Comparison of ENCODE assay signal across 13 cellular contexts in the genomic region with DNA sequence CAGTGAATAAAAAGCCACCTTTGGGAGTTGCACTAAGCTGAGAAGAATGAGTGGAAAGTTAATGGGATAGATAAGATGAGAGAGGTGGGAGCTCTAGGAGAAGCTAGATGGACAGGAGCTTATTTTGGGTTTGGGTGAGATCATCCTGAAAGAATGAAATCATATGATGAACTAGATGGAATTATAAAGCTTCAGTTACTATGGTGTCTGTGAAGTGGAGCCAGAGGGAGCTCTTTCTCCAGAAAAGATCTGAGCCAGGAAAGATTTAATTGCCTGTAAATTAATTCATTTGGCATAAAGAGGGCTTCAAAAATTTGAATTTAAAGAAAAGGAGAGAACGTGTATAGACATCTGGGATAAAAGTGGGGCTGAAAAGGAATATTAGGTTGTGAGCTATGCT. TPM values are rescaled to one million over a fixed set of nuclear protein-coding genes. Genes with fewer than 3 reads are reported as not detected.
A peak's percentile ranks its signal among the peaks of the same experiment; 100 is the strongest.
DNase-seq lines count a peak whose midpoint lies in the region; ATAC-seq and TF ChIP-seq lines count a peak whose summit lies in the region.
"Had no signal": no experiment of that assay in that cellular context is flagged by ENCODE, and none has a peak within 500 bp of the region (broad histone marks: within the 10 kb centered on the region; RNA-seq: fewer than 3 reads in every experiment).

No MANE protein-coding gene starts in this region.

- H2AFZ ChIP-seq in neural cell (ENCODE audit: low read depth, low read length), result no peak overlapping the region

- H3K9me2 ChIP-seq in neural cell (ENCODE audit: insufficient read depth, low read length), result no peaks in the 10 kb centered on the region

- no peak for TF ChIP-seq RAD21 in neural cell (conservative IDR thresholded peaks at IDR 0.05)

- ATAC-seq in GM21576 (IDR thresholded peaks at IDR 0.05; ENCODE audit: unreplicated experiment), result no peak
- ATAC-seq: SK-N-SH treated with all-trans-retinoic acid at 6 μM for 48 hours had no signal

- H3F3A ChIP-seq in neural cell (ENCODE audit: insufficient read depth, low read length, poor library complexity, severe bottlenecking), result no peaks in the 10 kb centered on the region

- H3K79me2 ChIP-seq in neural cell (replicated peaks; ENCODE audit: insufficient read depth, low read length), result no peaks in the 10 kb centered on the region

- intact Hi-C loops in dorsolateral prefrontal cortex (cut with DNase I), result no loop called here

- no peak overlapping the region for H3K9ac ChIP-seq in neural cell (ENCODE audit: low read length)

- DNase-seq in NCI-H1694 (lab: John Stamatoyannopoulos, UW) (peak; percentile 9), NCI-H1694 treated with DMSO at 0.1 percent for 48 hours (lab: John Stamatoyannopoulos, UW) (no peak), NCI-H226 (peak; percentile 31), dorsolateral prefrontal cortex (no peak), kidney tubule cell (ENCODE audit: low spot score) (no peak)
- no peak for DNase-seq in stimulated activated naive CD4-positive, alpha-beta T cell treated with Interleukin-2 at 50 U/mL for 16 hours (lab: John Stamatoyannopoulos, UW)
- DNase-seq: activated CD4-positive, alpha-beta T cell treated with anti-CD3 and anti-CD28 coated beads for 48 hours; activated gamma-delta T cell; NCI-H69 had no signal

- H3K27ac ChIP-seq in dorsolateral prefrontal cortex, result peak overlapping the region in 5 of 59 donors; percentile 1 to 46 (median 22)
- no peak overlapping the region for H3K27ac ChIP-seq in neural cell (ENCODE audit: low read length)
- H3K27ac ChIP-seq: thoracic aorta had no signal

- TF ChIP-seq CTCF in dorsolateral prefrontal cortex (IDR thresholded peaks at IDR 0.05 in 54 of 56, conservative IDR thresholded peaks at IDR 0.05 in 2 of 56; ENCODE audit: low read depth in 1 of 56, partially characterized antibody in 56 of 56), result peak in 51 of 56 donors; percentile 13 to 60 (median 39)
- TF ChIP-seq CTCF in neural cell (IDR thresholded peaks at IDR 0.05; ENCODE audit: poor library complexity, severe bottlenecking), result peak; percentile 9

- no peaks in the 10 kb centered on the region for H3K9me3 ChIP-seq in neural cell (ENCODE audit: low read length)
- H3K9me3 ChIP-seq: thoracic aorta had no signal

- no peak overlapping the region for H3K4me3 ChIP-seq in dorsolateral prefrontal cortex
- no peak overlapping the region for H3K4me3 ChIP-seq in neural cell (ENCODE audit: low read length)
- H3K4me3 ChIP-seq: thoracic aorta had no signal

- H4K20me1 ChIP-seq in neural cell (ENCODE audit: insufficient read depth), result no peaks in the 10 kb centered on the region

- no peak overlapping the region for H3K4me2 ChIP-seq in neural cell (ENCODE audit: low read length)

- no peak for TF ChIP-seq EP300 in neural cell (conservative IDR thresholded peaks at IDR 0.05; ENCODE audit: poor library complexity, severe bottlenecking)

- no peaks in the 10 kb centered on the region for H3K36me3 ChIP-seq in neural cell (ENCODE audit: insufficient read depth, low read length)
- H3K36me3 ChIP-seq: thoracic aorta had no signal

- no peaks in the 10 kb centered on the region for H3K27me3 ChIP-seq in dorsolateral prefrontal cortex
- no peaks in the 10 kb centered on the region for H3K27me3 ChIP-seq in neural cell (ENCODE audit: insufficient read depth, low read depth, low read length)

TF ChIP-seq in neural cell, 6 proteins besides CTCF, POLR2A, EP300 and RAD21:
- TF ChIP-seq SMC3 (conservative IDR thresholded peaks at IDR 0.05; ENCODE audit: poor library complexity), result no peak
- no peak for TF ChIP-seq MXI1 (conservative IDR thresholded peaks at IDR 0.05; ENCODE audit: poor library complexity, severe bottlenecking)
- TF ChIP-seq, protein P1, sequence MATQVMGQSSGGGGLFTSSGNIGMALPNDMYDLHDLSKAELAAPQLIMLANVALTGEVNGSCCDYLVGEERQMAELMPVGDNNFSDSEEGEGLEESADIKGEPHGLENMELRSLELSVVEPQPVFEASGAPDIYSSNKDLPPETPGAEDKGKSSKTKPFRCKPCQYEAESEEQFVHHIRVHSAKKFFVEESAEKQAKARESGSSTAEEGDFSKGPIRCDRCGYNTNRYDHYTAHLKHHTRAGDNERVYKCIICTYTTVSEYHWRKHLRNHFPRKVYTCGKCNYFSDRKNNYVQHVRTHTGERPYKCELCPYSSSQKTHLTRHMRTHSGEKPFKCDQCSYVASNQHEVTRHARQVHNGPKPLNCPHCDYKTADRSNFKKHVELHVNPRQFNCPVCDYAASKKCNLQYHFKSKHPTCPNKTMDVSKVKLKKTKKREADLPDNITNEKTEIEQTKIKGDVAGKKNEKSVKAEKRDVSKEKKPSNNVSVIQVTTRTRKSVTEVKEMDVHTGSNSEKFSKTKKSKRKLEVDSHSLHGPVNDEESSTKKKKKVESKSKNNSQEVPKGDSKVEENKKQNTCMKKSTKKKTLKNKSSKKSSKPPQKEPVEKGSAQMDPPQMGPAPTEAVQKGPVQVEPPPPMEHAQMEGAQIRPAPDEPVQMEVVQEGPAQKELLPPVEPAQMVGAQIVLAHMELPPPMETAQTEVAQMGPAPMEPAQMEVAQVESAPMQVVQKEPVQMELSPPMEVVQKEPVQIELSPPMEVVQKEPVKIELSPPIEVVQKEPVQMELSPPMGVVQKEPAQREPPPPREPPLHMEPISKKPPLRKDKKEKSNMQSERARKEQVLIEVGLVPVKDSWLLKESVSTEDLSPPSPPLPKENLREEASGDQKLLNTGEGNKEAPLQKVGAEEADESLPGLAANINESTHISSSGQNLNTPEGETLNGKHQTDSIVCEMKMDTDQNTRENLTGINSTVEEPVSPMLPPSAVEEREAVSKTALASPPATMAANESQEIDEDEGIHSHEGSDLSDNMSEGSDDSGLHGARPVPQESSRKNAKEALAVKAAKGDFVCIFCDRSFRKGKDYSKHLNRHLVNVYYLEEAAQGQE (IDR thresholded peaks at IDR 0.05; ENCODE audit: borderline replicate concordance), result no peak

RNA-seq across cellular contexts. Expression of gene DNAH6, which starts 10.3 kb away (rescaled TPM):
- 10 to 100 TPM in 95 of 120 experiments, 1 to 10 TPM in 25; 4.3 to 27.0 (median 12.3) TPM for total RNA-seq in dorsolateral prefrontal cortex
- polyA plus RNA-seq in neural cell, result 2.1 and 2.5 TPM in 2 replicates
- polyA minus RNA-seq in neural cell, result 11.9 and 14.1 TPM in 2 replicates

Comparison
In these comparisons a context has a peak if more than half of its experiments do, and no peak if none do; other contexts are left out.
1. DNase-seq: peak in NCI-H1694 (single experiment) and NCI-H226 (single experiment); none in NCI-H1694 treated with DMSO at 0.1 percent for 48 hours (single experiment), dorsolateral prefrontal cortex (0 of 10), kidney tubule cell (single experiment) and stimulated activated naive CD4-positive, alpha-beta T cell treated with Interleukin-2 at 50 U/mL for 16 hours (single experiment).